In genomic region chr2:183124222-183124956, GRCh38 we compare ENCODE assay signal across 1 cellular context.
TF ChIP-seq lines count a peak whose summit lies in the region.

A gene with protein sequence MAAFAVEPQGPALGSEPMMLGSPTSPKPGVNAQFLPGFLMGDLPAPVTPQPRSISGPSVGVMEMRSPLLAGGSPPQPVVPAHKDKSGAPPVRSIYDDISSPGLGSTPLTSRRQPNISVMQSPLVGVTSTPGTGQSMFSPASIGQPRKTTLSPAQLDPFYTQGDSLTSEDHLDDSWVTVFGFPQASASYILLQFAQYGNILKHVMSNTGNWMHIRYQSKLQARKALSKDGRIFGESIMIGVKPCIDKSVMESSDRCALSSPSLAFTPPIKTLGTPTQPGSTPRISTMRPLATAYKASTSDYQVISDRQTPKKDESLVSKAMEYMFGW (plus strand): TSS chr2:183124443. CDS start chr2:183124458, 15 bp downstream.

TF ChIP-seq in HepG2, 621 proteins besides CTCF, POLR2A, EP300 and RAD21 (continued from another document and continues in another):
- TF ChIP-seq, protein P1, sequence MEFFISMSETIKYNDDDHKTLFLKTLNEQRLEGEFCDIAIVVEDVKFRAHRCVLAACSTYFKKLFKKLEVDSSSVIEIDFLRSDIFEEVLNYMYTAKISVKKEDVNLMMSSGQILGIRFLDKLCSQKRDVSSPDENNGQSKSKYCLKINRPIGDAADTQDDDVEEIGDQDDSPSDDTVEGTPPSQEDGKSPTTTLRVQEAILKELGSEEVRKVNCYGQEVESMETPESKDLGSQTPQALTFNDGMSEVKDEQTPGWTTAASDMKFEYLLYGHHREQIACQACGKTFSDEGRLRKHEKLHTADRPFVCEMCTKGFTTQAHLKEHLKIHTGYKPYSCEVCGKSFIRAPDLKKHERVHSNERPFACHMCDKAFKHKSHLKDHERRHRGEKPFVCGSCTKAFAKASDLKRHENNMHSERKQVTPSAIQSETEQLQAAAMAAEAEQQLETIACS (CRISPR knock-in tag; IDR thresholded peaks at IDR 0.05), result no peak
- TF ChIP-seq NAIF1 (CRISPR knock-in tag; IDR thresholded peaks at IDR 0.05; ENCODE audit: borderline replicate concordance) (no peak), ZNF430 (CRISPR knock-in tag; IDR thresholded peaks at IDR 0.05) (no peak), GTF2F1 (IDR thresholded peaks at IDR 0.05; ENCODE audit: low read length) (0 out of 2 replicates have a peak, but pooled peaks have one; percentile 46), EED (CRISPR knock-in tag; IDR thresholded peaks at IDR 0.05) (peak; percentile 92), ZNF484 (CRISPR knock-in tag; IDR thresholded peaks at IDR 0.05; ENCODE audit: borderline replicate concordance, low read depth) (no peak), NFE2L1 (CRISPR knock-in tag; IDR thresholded peaks at IDR 0.05; ENCODE audit: borderline replicate concordance) (no peak), ELF4 (CRISPR knock-in tag; IDR thresholded peaks at IDR 0.05; ENCODE audit: borderline replicate concordance) (peak; percentile 45), JUND (CRISPR knock-in tag; IDR thresholded peaks at IDR 0.05) (no peak), PHF21A (CRISPR knock-in tag; IDR thresholded peaks at IDR 0.05) (peak; percentile 63; the same call in 1 of the 2 replicates), ZNF503 (CRISPR knock-in tag; IDR thresholded peaks at IDR 0.05) (peak; percentile 26; the same call in 1 of the 2 replicates), ZNF142 (CRISPR knock-in tag; IDR thresholded peaks at IDR 0.05) (no peak), SALL2 (CRISPR knock-in tag; IDR thresholded peaks at IDR 0.05) (peak; percentile 69; the same call in 1 of the 2 replicates), ETV6 (CRISPR knock-in tag; conservative IDR thresholded peaks at IDR 0.05) (peak; percentile 65; the same call in 1 of the 2 replicates), WIZ (CRISPR knock-in tag; IDR thresholded peaks at IDR 0.05) (no peak; the same call in 1 of the 2 replicates), ZNF296 (CRISPR knock-in tag; conservative IDR thresholded peaks at IDR 0.05) (peak; percentile 90; the same call in 1 of the 2 replicates), POLR2G (IDR thresholded peaks at IDR 0.05; ENCODE audit: low read depth, low read length) (peak; percentile 88), ZNF567 (CRISPR knock-in tag; IDR thresholded peaks at IDR 0.05; ENCODE audit: borderline replicate concordance) (no peak; the same call in 1 of the 2 replicates), ZNF841 (CRISPR knock-in tag; IDR thresholded peaks at IDR 0.05; ENCODE audit: borderline replicate concordance) (0 out of 2 replicates have a peak, but pooled peaks have one; percentile 58), ZNF496 (CRISPR knock-in tag; IDR thresholded peaks at IDR 0.05; ENCODE audit: insufficient replicate concordance) (no peak), MTA1 (CRISPR knock-in tag; IDR thresholded peaks at IDR 0.05; ENCODE audit: borderline replicate concordance) (peak; percentile 33; the same call in 1 of the 2 replicates), NFKB2 (CRISPR knock-in tag; IDR thresholded peaks at IDR 0.05; ENCODE audit: borderline replicate concordance) (peak; percentile 90; the same call in 1 of the 2 replicates), MEF2D (CRISPR knock-in tag; IDR thresholded peaks at IDR 0.05) (peak; percentile 59; the same call in 1 of the 2 replicates), MIER3 (CRISPR knock-in tag; IDR thresholded peaks at IDR 0.05; ENCODE audit: borderline replicate concordance) (peak; percentile 49; the same call in 1 of the 2 replicates), ZNF333 (CRISPR knock-in tag; IDR thresholded peaks at IDR 0.05; ENCODE audit: borderline replicate concordance) (no peak), ZBTB7A (CRISPR knock-in tag; IDR thresholded peaks at IDR 0.05) (no peak), ZNF264 (CRISPR knock-in tag; IDR thresholded peaks at IDR 0.05) (peak; percentile 17; the same call in 1 of the 2 replicates), ZEB1 (IDR thresholded peaks at IDR 0.05; ENCODE audit: insufficient replicate concordance, low read depth) (peak; percentile 87), GMEB1 (CRISPR knock-in tag; IDR thresholded peaks at IDR 0.05; ENCODE audit: borderline replicate concordance) (peak; percentile 91)
- TF ChIP-seq, protein P2, sequence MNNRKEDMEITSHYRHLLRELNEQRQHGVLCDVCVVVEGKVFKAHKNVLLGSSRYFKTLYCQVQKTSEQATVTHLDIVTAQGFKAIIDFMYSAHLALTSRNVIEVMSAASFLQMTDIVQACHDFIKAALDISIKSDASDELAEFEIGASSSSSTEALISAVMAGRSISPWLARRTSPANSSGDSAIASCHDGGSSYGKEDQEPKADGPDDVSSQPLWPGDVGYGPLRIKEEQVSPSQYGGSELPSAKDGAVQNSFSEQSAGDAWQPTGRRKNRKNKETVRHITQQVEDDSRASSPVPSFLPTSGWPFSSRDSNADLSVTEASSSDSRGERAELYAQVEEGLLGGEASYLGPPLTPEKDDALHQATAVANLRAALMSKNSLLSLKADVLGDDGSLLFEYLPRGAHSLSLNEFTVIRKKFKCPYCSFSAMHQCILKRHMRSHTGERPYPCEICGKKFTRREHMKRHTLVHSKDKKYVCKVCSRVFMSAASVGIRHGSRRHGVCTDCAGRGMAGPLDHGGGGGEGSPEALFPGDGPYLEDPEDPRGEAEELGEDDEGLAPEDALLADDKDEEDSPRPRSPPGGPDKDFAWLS (CRISPR knock-in tag; IDR thresholded peaks at IDR 0.05; ENCODE audit: borderline replicate concordance), result no peak
- TF ChIP-seq, protein P3, sequence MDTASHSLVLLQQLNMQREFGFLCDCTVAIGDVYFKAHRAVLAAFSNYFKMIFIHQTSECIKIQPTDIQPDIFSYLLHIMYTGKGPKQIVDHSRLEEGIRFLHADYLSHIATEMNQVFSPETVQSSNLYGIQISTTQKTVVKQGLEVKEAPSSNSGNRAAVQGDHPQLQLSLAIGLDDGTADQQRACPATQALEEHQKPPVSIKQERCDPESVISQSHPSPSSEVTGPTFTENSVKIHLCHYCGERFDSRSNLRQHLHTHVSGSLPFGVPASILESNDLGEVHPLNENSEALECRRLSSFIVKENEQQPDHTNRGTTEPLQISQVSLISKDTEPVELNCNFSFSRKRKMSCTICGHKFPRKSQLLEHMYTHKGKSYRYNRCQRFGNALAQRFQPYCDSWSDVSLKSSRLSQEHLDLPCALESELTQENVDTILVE (CRISPR knock-in tag; IDR thresholded peaks at IDR 0.05), result peak; percentile 73
- TF ChIP-seq, protein P4, sequence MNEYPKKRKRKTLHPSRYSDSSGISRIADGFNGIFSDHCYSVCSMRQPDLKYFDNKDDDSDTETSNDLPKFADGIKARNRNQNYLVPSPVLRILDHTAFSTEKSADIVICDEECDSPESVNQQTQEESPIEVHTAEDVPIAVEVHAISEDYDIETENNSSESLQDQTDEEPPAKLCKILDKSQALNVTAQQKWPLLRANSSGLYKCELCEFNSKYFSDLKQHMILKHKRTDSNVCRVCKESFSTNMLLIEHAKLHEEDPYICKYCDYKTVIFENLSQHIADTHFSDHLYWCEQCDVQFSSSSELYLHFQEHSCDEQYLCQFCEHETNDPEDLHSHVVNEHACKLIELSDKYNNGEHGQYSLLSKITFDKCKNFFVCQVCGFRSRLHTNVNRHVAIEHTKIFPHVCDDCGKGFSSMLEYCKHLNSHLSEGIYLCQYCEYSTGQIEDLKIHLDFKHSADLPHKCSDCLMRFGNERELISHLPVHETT (CRISPR knock-in tag; conservative IDR thresholded peaks at IDR 0.05), result peak; percentile 56
- TF ChIP-seq, protein P5, sequence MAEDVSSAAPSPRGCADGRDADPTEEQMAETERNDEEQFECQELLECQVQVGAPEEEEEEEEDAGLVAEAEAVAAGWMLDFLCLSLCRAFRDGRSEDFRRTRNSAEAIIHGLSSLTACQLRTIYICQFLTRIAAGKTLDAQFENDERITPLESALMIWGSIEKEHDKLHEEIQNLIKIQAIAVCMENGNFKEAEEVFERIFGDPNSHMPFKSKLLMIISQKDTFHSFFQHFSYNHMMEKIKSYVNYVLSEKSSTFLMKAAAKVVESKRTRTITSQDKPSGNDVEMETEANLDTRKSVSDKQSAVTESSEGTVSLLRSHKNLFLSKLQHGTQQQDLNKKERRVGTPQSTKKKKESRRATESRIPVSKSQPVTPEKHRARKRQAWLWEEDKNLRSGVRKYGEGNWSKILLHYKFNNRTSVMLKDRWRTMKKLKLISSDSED (CRISPR knock-in tag; IDR thresholded peaks at IDR 0.05), result no peak
- TF ChIP-seq, protein P6, sequence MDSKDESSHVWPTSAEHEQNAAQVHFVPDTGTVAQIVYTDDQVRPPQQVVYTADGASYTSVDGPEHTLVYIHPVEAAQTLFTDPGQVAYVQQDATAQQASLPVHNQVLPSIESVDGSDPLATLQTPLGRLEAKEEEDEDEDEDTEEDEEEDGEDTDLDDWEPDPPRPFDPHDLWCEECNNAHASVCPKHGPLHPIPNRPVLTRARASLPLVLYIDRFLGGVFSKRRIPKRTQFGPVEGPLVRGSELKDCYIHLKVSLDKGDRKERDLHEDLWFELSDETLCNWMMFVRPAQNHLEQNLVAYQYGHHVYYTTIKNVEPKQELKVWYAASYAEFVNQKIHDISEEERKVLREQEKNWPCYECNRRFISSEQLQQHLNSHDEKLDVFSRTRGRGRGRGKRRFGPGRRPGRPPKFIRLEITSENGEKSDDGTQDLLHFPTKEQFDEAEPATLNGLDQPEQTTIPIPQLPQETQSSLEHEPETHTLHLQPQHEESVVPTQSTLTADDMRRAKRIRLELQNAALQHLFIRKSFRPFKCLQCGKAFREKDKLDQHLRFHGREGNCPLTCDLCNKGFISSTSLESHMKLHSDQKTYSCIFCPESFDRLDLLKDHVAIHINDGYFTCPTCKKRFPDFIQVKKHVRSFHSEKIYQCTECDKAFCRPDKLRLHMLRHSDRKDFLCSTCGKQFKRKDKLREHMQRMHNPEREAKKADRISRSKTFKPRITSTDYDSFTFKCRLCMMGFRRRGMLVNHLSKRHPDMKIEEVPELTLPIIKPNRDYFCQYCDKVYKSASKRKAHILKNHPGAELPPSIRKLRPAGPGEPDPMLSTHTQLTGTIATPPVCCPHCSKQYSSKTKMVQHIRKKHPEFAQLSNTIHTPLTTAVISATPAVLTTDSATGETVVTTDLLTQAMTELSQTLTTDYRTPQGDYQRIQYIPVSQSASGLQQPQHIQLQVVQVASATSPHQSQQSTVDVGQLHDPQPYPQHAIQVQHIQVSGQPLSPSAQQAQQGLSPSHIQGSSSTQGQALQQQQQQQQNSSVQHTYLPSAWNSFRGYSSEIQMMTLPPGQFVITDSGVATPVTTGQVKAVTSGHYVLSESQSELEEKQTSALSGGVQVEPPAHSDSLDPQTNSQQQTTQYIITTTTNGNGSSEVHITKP (CRISPR knock-in tag; IDR thresholded peaks at IDR 0.05; ENCODE audit: low read depth), result peak; percentile 71; the same call in 1 of the 2 replicates
